In genomic region chr21:27202301-27202700, GRCh38 we compare ENCODE assay signal across 24 cellular contexts.
"Had no signal": no experiment of that assay in that cellular context is flagged by ENCODE, and none has a peak within 500 bp of the region (broad histone marks: within the 10 kb centered on the region; RNA-seq: fewer than 3 reads in every experiment).

No MANE protein-coding gene starts in this region.

- DNase-seq: activated CD4-positive, alpha-beta memory T cell treated with anti-CD3 and anti-CD28 coated beads for 36 hours; activated CD4-positive, alpha-beta T cell treated with anti-CD3 and anti-CD28 coated beads, Interleukin-2, amount 10 ng/mL, durations not matched to agents 7 days and 5 days; activated CD4-positive, CD25-positive, alpha-beta regulatory T cell; activated CD8-positive, alpha-beta memory T cell treated with anti-CD3 and anti-CD28 coated beads for 24 hours; activated effector memory CD4-positive, alpha-beta T cell treated with anti-CD3 and anti-CD28 coated beads, Interleukin-2, amount 50 U/mL, for 16 hours; activated naive CD4-positive, alpha-beta T cell treated with Interleukin-2 at 50 U/mL for 16 hours; activated naive CD8-positive, alpha-beta T cell treated with anti-CD3 and anti-CD28 coated beads, Interleukin-2, amount 50 U/mL, for 24 hours; activated T-cell treated with anti-CD3 and anti-CD28 coated beads, Interleukin-2, amount 50 U/mL, for 4 hours; amygdala; caudate nucleus; MM.1S; NCI-H1105; NCI-H1436; NCI-H187; NCI-H2081 treated with DMSO at 0.1 percent for 48 hours; NCI-H2171; NCI-H2227 treated with DMSO at 0.1 percent for 48 hours; NCI-H526; NCI-H774; SIG-M5; T-helper 1 cell had no signal

- H3K4me3 Mint-ChIP-seq: activated CD4-positive, alpha-beta memory T cell treated with anti-CD3 and anti-CD28 coated beads for 36 hours; activated CD4-positive, alpha-beta T cell treated with anti-CD3 and anti-CD28 coated beads, Interleukin-2, amount 10 ng/mL, durations not matched to agents 7 days and 5 days; activated naive CD8-positive, alpha-beta T cell treated with anti-CD3 and anti-CD28 coated beads, Interleukin-2, amount 50 U/mL, for 24 hours; activated T-cell treated with anti-CD3 and anti-CD28 coated beads, Interleukin-2, amount 50 U/mL, for 4 hours had no signal

- H3K36me3 ChIP-seq: breast epithelium had no signal

- H3K4me1 Mint-ChIP-seq: activated CD4-positive, alpha-beta T cell treated with anti-CD3 and anti-CD28 coated beads, Interleukin-2, amount 10 ng/mL, durations not matched to agents 7 days and 5 days; activated naive CD8-positive, alpha-beta T cell treated with anti-CD3 and anti-CD28 coated beads, Interleukin-2, amount 50 U/mL, for 24 hours had no signal

- H3K27me3 ChIP-seq: breast epithelium had no signal

- H3K27ac Mint-ChIP-seq: activated CD4-positive, alpha-beta memory T cell treated with anti-CD3 and anti-CD28 coated beads for 36 hours; activated CD4-positive, alpha-beta T cell treated with anti-CD3 and anti-CD28 coated beads, Interleukin-2, amount 10 ng/mL, durations not matched to agents 7 days and 5 days; activated naive CD4-positive, alpha-beta T cell treated with anti-CD3 and anti-CD28 coated beads, Interleukin-2, amount 50 U/mL, for 72 hours; activated naive CD8-positive, alpha-beta T cell treated with anti-CD3 and anti-CD28 coated beads, Interleukin-2, amount 50 U/mL, for 24 hours had no signal

- H3K4me3 ChIP-seq: breast epithelium had no signal

- H3K4me1 ChIP-seq: breast epithelium had no signal

- H3K27ac ChIP-seq: VCaP had no signal

- H3K9me3 ChIP-seq: breast epithelium had no signal

- H3K36me3 Mint-ChIP-seq: activated CD4-positive, alpha-beta memory T cell treated with anti-CD3 and anti-CD28 coated beads for 36 hours; activated naive CD4-positive, alpha-beta T cell treated with anti-CD3 and anti-CD28 coated beads, Interleukin-2, amount 50 U/mL, for 72 hours had no signal

- ATAC-seq: activated naive CD4-positive, alpha-beta T cell treated with anti-CD3 and anti-CD28 coated beads, Interleukin-2, amount 50 U/mL, for 72 hours; activated naive CD8-positive, alpha-beta T cell treated with anti-CD3 and anti-CD28 coated beads, Interleukin-2, amount 50 U/mL, for 24 hours; activated T-cell treated with anti-CD3 and anti-CD28 coated beads, Interleukin-2, amount 50 U/mL, for 4 hours had no signal

- H3K27me3 Mint-ChIP-seq: activated CD4-positive, alpha-beta memory T cell treated with anti-CD3 and anti-CD28 coated beads for 36 hours; activated CD4-positive, alpha-beta T cell treated with anti-CD3 and anti-CD28 coated beads, Interleukin-2, amount 10 ng/mL, durations not matched to agents 7 days and 5 days; activated naive CD8-positive, alpha-beta T cell treated with anti-CD3 and anti-CD28 coated beads, Interleukin-2, amount 50 U/mL, for 24 hours had no signal
